In the genomic region with DNA sequence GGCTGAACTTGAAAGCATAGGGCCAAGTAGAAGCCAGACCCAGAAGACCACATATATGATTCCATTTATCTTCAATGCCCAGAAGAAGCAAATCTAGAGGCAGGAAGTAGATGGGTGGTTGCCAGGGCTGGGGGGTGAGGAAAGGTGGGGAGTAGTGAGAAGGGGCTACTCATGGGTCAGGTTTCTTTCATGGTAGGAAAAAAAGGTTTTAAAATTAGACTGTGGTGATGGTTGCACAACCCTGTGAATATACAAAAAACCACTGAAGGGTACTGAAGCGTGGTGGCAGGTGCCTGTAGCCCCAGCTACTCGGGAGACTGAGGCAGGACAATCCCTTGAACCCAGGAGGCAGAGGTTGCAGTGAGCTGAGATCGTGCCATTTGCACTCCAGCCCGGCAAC, we compare ENCODE assay signal across 1 cellular context.
A peak's percentile ranks its signal among the peaks of the same experiment; 100 is the strongest.
TF ChIP-seq lines count a peak whose summit lies in the region.

No MANE protein-coding gene starts in this region.

TF ChIP-seq in GM12878, 131 proteins besides CTCF, POLR2A, EP300 and RAD21 (continued from another document and continues in another):
- TF ChIP-seq EZH2 (IDR thresholded peaks at IDR 0.05; ENCODE audit: borderline replicate concordance, control insufficient read depth, low read depth, low read length) (no peak), NR2F1 (conservative IDR thresholded peaks at IDR 0.05) (0 out of 2 replicates have a peak, but pooled peaks have one; percentile 37), CREB1 (IDR thresholded peaks at IDR 0.05; ENCODE audit: low read depth) (no peak), SRF (IDR thresholded peaks at IDR 0.05; ENCODE audit: low read depth in 2 of 2, low read length in 2 of 2) (no peak), ZNF274 (IDR thresholded peaks at IDR 0.05; ENCODE audit: insufficient read depth, insufficient read length) (no peak), CHD2 (IDR thresholded peaks at IDR 0.05; ENCODE audit: borderline replicate concordance, low read depth, low read length) (no peak), JUNB (IDR thresholded peaks at IDR 0.05) (no peak), ATF7 (IDR thresholded peaks at IDR 0.05; ENCODE audit: low read depth) (no peak), CHD4 (IDR thresholded peaks at IDR 0.05) (no peak), ZNF622 (IDR thresholded peaks at IDR 0.05) (no peak), KAT2A (conservative IDR thresholded peaks at IDR 0.05; ENCODE audit: control insufficient read depth, low read depth, low read length) (no peak), ZNF24 (IDR thresholded peaks at IDR 0.05) (no peak), KDM1A (IDR thresholded peaks at IDR 0.05; ENCODE audit: borderline replicate concordance) (no peak), TBL1XR1 (IDR thresholded peaks at IDR 0.05; ENCODE audit: low read depth, low read length) (no peak), POU2F2 (IDR thresholded peaks at IDR 0.05; ENCODE audit: borderline replicate concordance, low read depth, low read length) (no peak), MTA2 (IDR thresholded peaks at IDR 0.05; ENCODE audit: low read depth) (peak; percentile 29; the same call in 1 of the 2 replicates), CREM (IDR thresholded peaks at IDR 0.05; ENCODE audit: low read depth) (no peak), RCOR1 (conservative IDR thresholded peaks at IDR 0.05; ENCODE audit: low read depth, low read length) (no peak), RBBP5 (conservative IDR thresholded peaks at IDR 0.05) (no peak), BHLHE40 (IDR thresholded peaks at IDR 0.05; ENCODE audit: borderline replicate concordance in 1 of 2, low read depth in 2 of 2, low read length in 1 of 2) (peak; percentile 53 to 83; a peak in 2 of 4 replicates), IRF4 (IDR thresholded peaks at IDR 0.05; ENCODE audit: low read depth, low read length) (no peak), RUNX3 (IDR thresholded peaks at IDR 0.05; ENCODE audit: low read length) (peak; percentile 71), MXI1 (IDR thresholded peaks at IDR 0.05; ENCODE audit: low read depth, low read length) (no peak), NBN (IDR thresholded peaks at IDR 0.05) (no peak), YBX1 (IDR thresholded peaks at IDR 0.05) (no peak), FOS (IDR thresholded peaks at IDR 0.05; ENCODE audit: borderline replicate concordance, extremely low read depth, insufficient read length) (no peak), CBX3 (IDR thresholded peaks at IDR 0.05; ENCODE audit: borderline replicate concordance, low read depth) (no peak), CEBPB (IDR thresholded peaks at IDR 0.05; ENCODE audit: borderline replicate concordance in 1 of 2, low read depth in 2 of 2, low read length in 2 of 2) (peak in 1 of 2 experiments; percentile 59; a peak in 2 of 4 replicates), BRCA1 (IDR thresholded peaks at IDR 0.05; ENCODE audit: low read depth, low read length) (no peak), MTA3 (IDR thresholded peaks at IDR 0.05; ENCODE audit: borderline replicate concordance, low read length) (no peak), NFYA (IDR thresholded peaks at IDR 0.05; ENCODE audit: borderline replicate concordance, low read depth, low read length) (no peak), PAX8 (IDR thresholded peaks at IDR 0.05) (no peak), ZNF207 (IDR thresholded peaks at IDR 0.05; ENCODE audit: borderline replicate concordance) (no peak), ZBED1 (IDR thresholded peaks at IDR 0.05; ENCODE audit: borderline replicate concordance) (no peak), LARP7 (IDR thresholded peaks at IDR 0.05) (no peak), NFIC (IDR thresholded peaks at IDR 0.05; ENCODE audit: low read depth, low read length) (peak; percentile 36; the same call in 1 of the 2 replicates)
- TF ChIP-seq, protein P1, sequence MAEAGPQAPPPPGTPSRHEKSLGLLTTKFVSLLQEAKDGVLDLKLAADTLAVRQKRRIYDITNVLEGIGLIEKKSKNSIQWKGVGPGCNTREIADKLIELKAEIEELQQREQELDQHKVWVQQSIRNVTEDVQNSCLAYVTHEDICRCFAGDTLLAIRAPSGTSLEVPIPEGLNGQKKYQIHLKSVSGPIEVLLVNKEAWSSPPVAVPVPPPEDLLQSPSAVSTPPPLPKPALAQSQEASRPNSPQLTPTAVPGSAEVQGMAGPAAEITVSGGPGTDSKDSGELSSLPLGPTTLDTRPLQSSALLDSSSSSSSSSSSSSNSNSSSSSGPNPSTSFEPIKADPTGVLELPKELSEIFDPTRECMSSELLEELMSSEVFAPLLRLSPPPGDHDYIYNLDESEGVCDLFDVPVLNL (IDR thresholded peaks at IDR 0.05; ENCODE audit: low read depth, low read length) = no peak
- TF ChIP-seq, protein P2, sequence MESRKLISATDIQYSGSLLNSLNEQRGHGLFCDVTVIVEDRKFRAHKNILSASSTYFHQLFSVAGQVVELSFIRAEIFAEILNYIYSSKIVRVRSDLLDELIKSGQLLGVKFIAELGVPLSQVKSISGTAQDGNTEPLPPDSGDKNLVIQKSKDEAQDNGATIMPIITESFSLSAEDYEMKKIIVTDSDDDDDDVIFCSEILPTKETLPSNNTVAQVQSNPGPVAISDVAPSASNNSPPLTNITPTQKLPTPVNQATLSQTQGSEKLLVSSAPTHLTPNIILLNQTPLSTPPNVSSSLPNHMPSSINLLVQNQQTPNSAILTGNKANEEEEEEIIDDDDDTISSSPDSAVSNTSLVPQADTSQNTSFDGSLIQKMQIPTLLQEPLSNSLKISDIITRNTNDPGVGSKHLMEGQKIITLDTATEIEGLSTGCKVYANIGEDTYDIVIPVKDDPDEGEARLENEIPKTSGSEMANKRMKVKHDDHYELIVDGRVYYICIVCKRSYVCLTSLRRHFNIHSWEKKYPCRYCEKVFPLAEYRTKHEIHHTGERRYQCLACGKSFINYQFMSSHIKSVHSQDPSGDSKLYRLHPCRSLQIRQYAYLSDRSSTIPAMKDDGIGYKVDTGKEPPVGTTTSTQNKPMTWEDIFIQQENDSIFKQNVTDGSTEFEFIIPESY (IDR thresholded peaks at IDR 0.05) = no peak
- TF ChIP-seq, protein P3, sequence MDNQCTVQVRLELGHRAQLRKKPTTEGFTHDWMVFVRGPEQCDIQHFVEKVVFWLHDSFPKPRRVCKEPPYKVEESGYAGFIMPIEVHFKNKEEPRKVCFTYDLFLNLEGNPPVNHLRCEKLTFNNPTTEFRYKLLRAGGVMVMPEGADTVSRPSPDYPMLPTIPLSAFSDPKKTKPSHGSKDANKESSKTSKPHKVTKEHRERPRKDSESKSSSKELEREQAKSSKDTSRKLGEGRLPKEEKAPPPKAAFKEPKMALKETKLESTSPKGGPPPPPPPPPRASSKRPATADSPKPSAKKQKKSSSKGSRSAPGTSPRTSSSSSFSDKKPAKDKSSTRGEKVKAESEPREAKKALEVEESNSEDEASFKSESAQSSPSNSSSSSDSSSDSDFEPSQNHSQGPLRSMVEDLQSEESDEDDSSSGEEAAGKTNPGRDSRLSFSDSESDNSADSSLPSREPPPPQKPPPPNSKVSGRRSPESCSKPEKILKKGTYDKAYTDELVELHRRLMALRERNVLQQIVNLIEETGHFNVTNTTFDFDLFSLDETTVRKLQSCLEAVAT (IDR thresholded peaks at IDR 0.05) = no peak
- TF ChIP-seq, protein P4, sequence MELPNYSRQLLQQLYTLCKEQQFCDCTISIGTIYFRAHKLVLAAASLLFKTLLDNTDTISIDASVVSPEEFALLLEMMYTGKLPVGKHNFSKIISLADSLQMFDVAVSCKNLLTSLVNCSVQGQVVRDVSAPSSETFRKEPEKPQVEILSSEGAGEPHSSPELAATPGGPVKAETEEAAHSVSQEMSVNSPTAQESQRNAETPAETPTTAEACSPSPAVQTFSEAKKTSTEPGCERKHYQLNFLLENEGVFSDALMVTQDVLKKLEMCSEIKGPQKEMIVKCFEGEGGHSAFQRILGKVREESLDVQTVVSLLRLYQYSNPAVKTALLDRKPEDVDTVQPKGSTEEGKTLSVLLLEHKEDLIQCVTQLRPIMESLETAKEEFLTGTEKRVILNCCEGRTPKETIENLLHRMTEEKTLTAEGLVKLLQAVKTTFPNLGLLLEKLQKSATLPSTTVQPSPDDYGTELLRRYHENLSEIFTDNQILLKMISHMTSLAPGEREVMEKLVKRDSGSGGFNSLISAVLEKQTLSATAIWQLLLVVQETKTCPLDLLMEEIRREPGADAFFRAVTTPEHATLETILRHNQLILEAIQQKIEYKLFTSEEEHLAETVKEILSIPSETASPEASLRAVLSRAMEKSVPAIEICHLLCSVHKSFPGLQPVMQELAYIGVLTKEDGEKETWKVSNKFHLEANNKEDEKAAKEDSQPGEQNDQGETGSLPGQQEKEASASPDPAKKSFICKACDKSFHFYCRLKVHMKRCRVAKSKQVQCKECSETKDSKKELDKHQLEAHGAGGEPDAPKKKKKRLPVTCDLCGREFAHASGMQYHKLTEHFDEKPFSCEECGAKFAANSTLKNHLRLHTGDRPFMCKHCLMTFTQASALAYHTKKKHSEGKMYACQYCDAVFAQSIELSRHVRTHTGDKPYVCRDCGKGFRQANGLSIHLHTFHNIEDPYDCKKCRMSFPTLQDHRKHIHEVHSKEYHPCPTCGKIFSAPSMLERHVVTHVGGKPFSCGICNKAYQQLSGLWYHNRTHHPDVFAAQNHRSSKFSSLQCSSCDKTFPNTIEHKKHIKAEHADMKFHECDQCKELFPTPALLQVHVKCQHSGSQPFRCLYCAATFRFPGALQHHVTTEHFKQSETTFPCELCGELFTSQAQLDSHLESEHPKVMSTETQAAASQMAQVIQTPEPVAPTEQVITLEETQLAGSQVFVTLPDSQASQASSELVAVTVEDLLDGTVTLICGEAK (IDR thresholded peaks at IDR 0.05; ENCODE audit: borderline replicate concordance) = no peak
- TF ChIP-seq, protein P5, sequence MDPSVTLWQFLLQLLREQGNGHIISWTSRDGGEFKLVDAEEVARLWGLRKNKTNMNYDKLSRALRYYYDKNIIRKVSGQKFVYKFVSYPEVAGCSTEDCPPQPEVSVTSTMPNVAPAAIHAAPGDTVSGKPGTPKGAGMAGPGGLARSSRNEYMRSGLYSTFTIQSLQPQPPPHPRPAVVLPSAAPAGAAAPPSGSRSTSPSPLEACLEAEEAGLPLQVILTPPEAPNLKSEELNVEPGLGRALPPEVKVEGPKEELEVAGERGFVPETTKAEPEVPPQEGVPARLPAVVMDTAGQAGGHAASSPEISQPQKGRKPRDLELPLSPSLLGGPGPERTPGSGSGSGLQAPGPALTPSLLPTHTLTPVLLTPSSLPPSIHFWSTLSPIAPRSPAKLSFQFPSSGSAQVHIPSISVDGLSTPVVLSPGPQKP (IDR thresholded peaks at IDR 0.05; ENCODE audit: low read depth, low read length) = no peak
- TF ChIP-seq, protein P6, sequence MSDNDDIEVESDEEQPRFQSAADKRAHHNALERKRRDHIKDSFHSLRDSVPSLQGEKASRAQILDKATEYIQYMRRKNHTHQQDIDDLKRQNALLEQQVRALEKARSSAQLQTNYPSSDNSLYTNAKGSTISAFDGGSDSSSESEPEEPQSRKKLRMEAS (IDR thresholded peaks at IDR 0.05; ENCODE audit: low read depth, low read length) = no peak
- TF ChIP-seq, protein P7, sequence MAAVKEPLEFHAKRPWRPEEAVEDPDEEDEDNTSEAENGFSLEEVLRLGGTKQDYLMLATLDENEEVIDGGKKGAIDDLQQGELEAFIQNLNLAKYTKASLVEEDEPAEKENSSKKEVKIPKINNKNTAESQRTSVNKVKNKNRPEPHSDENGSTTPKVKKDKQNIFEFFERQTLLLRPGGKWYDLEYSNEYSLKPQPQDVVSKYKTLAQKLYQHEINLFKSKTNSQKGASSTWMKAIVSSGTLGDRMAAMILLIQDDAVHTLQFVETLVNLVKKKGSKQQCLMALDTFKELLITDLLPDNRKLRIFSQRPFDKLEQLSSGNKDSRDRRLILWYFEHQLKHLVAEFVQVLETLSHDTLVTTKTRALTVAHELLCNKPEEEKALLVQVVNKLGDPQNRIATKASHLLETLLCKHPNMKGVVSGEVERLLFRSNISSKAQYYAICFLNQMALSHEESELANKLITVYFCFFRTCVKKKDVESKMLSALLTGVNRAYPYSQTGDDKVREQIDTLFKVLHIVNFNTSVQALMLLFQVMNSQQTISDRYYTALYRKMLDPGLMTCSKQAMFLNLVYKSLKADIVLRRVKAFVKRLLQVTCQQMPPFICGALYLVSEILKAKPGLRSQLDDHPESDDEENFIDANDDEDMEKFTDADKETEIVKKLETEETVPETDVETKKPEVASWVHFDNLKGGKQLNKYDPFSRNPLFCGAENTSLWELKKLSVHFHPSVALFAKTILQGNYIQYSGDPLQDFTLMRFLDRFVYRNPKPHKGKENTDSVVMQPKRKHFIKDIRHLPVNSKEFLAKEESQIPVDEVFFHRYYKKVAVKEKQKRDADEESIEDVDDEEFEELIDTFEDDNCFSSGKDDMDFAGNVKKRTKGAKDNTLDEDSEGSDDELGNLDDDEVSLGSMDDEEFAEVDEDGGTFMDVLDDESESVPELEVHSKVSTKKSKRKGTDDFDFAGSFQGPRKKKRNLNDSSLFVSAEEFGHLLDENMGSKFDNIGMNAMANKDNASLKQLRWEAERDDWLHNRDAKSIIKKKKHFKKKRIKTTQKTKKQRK (IDR thresholded peaks at IDR 0.05; ENCODE audit: low read depth, low read length) = no peak
- TF ChIP-seq, protein P8, sequence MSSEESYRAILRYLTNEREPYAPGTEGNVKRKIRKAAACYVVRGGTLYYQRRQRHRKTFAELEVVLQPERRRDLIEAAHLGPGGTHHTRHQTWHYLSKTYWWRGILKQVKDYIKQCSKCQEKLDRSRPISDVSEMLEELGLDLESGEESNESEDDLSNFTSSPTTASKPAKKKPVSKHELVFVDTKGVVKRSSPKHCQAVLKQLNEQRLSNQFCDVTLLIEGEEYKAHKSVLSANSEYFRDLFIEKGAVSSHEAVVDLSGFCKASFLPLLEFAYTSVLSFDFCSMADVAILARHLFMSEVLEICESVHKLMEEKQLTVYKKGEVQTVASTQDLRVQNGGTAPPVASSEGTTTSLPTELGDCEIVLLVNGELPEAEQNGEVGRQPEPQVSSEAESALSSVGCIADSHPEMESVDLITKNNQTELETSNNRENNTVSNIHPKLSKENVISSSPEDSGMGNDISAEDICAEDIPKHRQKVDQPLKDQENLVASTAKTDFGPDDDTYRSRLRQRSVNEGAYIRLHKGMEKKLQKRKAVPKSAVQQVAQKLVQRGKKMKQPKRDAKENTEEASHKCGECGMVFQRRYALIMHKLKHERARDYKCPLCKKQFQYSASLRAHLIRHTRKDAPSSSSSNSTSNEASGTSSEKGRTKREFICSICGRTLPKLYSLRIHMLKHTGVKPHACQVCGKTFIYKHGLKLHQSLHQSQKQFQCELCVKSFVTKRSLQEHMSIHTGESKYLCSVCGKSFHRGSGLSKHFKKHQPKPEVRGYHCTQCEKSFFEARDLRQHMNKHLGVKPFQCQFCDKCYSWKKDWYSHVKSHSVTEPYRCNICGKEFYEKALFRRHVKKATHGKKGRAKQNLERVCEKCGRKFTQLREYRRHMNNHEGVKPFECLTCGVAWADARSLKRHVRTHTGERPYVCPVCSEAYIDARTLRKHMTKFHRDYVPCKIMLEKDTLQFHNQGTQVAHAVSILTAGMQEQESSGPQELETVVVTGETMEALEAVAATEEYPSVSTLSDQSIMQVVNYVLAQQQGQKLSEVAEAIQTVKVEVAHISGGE (CRISPR knock-in tag; IDR thresholded peaks at IDR 0.05) = no peak
- TF ChIP-seq, protein P9, sequence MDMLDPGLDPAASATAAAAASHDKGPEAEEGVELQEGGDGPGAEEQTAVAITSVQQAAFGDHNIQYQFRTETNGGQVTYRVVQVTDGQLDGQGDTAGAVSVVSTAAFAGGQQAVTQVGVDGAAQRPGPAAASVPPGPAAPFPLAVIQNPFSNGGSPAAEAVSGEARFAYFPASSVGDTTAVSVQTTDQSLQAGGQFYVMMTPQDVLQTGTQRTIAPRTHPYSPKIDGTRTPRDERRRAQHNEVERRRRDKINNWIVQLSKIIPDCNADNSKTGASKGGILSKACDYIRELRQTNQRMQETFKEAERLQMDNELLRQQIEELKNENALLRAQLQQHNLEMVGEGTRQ (IDR thresholded peaks at IDR 0.05; ENCODE audit: borderline replicate concordance, low read depth, low read length) = no peak
